Comparison of ENCODE assay signal across 12 cellular contexts in the genomic region with DNA sequence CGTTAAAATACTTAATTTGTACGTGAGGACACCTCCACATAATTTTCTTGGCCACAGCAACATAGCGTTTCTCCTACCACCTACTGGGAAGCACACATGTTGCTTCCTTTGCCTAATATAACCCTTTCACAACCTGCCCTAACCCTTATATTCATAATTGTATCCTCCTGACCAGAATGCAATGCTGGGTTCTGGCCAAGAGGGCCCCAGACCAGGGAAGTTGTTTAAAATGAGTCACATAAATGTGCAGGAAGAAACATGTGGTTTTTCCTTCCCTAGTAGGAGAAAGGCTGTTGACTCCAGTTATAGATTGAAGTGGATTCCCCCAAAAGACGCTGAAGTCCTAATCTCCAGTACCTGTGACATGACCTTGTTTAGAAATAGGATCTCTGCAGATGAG.
DNase-seq lines count a peak whose midpoint lies in the region; ATAC-seq and TF ChIP-seq lines count a peak whose summit lies in the region.
"Had no signal": no experiment of that assay in that cellular context is flagged by ENCODE, and none has a peak within 500 bp of the region (broad histone marks: within the 10 kb centered on the region; RNA-seq: fewer than 3 reads in every experiment).

No MANE protein-coding gene starts in this region.

- no peak for TF ChIP-seq CTCF in left ventricle myocardium inferior (IDR thresholded peaks at IDR 0.05; ENCODE audit: borderline replicate concordance)
- TF ChIP-seq CTCF in RWPE2 (IDR thresholded peaks at IDR 0.05; ENCODE audit: poor library complexity, severe bottlenecking), result peak; percentile 10
- TF ChIP-seq CTCF in fibroblast of pulmonary artery (IDR thresholded peaks at IDR 0.05; ENCODE audit: low read length, missing control alignments), result no peak
- TF ChIP-seq CTCF in vagina (IDR thresholded peaks at IDR 0.05), result no peak

- DNase-seq in left ventricle myocardium inferior, result no peak
- DNase-seq in left ventricle myocardium superior, result no peak
- DNase-seq in RWPE2 (ENCODE audit: low spot score), result no peak
- DNase-seq in fibroblast of pulmonary artery (ENCODE audit: low read depth), result peak; percentile 84
- DNase-seq in vagina (ENCODE audit: extremely low spot score in 2 of 2), result no peak
- DNase-seq in DMS153 (lab: John Stamatoyannopoulos, UW), result no peak
- DNase-seq: activated CD4-positive, alpha-beta T cell treated with anti-CD3 and anti-CD28 coated beads, Interleukin-2, amount 10 ng/mL, durations not matched to agents 7 days and 5 days; activated naive CD4-positive, alpha-beta T cell treated with anti-CD3 and anti-CD28 coated beads for 36 hours; effector memory CD8-positive, alpha-beta T cell; stimulated activated CD4-positive, alpha-beta T cell treated with anti-CD3 and anti-CD28 coated beads, Interleukin-1b, Interleukin-23, amount 100 ng/mL, for 48 hours had no signal

- peak overlapping the region; percentile 51 for H3K27ac ChIP-seq in left ventricle myocardium inferior (replicated peaks)
- H3K27ac ChIP-seq in RWPE2 (ENCODE audit: poor library complexity, severe bottlenecking), result peak overlapping the region; percentile 41
- no peak overlapping the region for H3K27ac ChIP-seq in vagina

- ATAC-seq in left ventricle myocardium superior (no peak), RWPE2 (ENCODE audit: low read depth) (peak; percentile 79), HG02885 (IDR thresholded peaks at IDR 0.05; ENCODE audit: poor library complexity, unreplicated experiment) (no peak), HG03439 (IDR thresholded peaks at IDR 0.05; ENCODE audit: unreplicated experiment) (no peak)
- ATAC-seq: effector memory CD8-positive, alpha-beta T cell had no signal

- H3K4me1 ChIP-seq in left ventricle myocardium inferior (peaks cover 24% of the 10 kb centered on the region), RWPE2 (ENCODE audit: insufficient read depth, poor library complexity, severe bottlenecking) (peaks cover 15% of the 10 kb centered on the region), vagina (no peaks in the 10 kb centered on the region)

- no peaks in the 10 kb centered on the region for H3K36me3 ChIP-seq in left ventricle myocardium inferior
- H3K36me3 ChIP-seq in RWPE2 (ENCODE audit: low read depth), result no peaks in the 10 kb centered on the region
- no peaks in the 10 kb centered on the region for H3K36me3 ChIP-seq in vagina

- H3K27me3 ChIP-seq in left ventricle myocardium inferior (ENCODE audit: low read depth) (no peaks in the 10 kb centered on the region), RWPE2 (ENCODE audit: insufficient read depth, poor library complexity, severe bottlenecking) (no peaks in the 10 kb centered on the region), vagina (no peaks in the 10 kb centered on the region)

- no peak for TF ChIP-seq POLR2A in vagina (IDR thresholded peaks at IDR 0.05)

- no peaks in the 10 kb centered on the region for H3K9me3 ChIP-seq in left ventricle myocardium inferior (replicated peaks)
- no peaks in the 10 kb centered on the region for H3K9me3 ChIP-seq in RWPE2 (ENCODE audit: severe bottlenecking)
- no peaks in the 10 kb centered on the region for H3K9me3 ChIP-seq in vagina

- intact Hi-C loops in left ventricle myocardium inferior (cut with micrococcal nuclease) (no loop called here), left ventricle myocardium superior (cut with micrococcal nuclease) (no loop called here), vagina (cut with DNase I) (no loop called here)

- H3K4me3 ChIP-seq in left ventricle myocardium inferior (no peak overlapping the region), RWPE2 (ENCODE audit: severe bottlenecking) (no peak overlapping the region), fibroblast of pulmonary artery (replicated peaks; ENCODE audit: low read depth, low read length) (no peak overlapping the region), vagina (no peak overlapping the region)
